ENCODE assay signal across 22 cellular contexts in genomic region chr18:59916746-59917145, GRCh38.
"Had no signal": no experiment of that assay in that cellular context is flagged by ENCODE, and none has a peak within 500 bp of the region (broad histone marks: within the 10 kb centered on the region; RNA-seq: fewer than 3 reads in every experiment).

No MANE protein-coding gene starts in this region.

- H3K4me3 Mint-ChIP-seq: activated CD4-positive, alpha-beta T cell treated with anti-CD3 and anti-CD28 coated beads for 36 hours; activated naive CD8-positive, alpha-beta T cell treated with anti-CD3 and anti-CD28 coated beads, Interleukin-2, amount 10 ng/mL, durations not matched to agents 7 days and 5 days; activated T-cell treated with anti-CD3 and anti-CD28 coated beads, Interleukin-2, amount 50 U/mL, for 24 hours; stimulated activated naive CD8-positive, alpha-beta T cell treated with anti-CD3 and anti-CD28 coated beads, Interleukin-15, amount 100 ng/mL, for 72 hours; WTC11 had no signal

- H3K36me3 Mint-ChIP-seq: activated naive CD8-positive, alpha-beta T cell treated with anti-CD3 and anti-CD28 coated beads, Interleukin-2, amount 10 ng/mL, durations not matched to agents 7 days and 5 days; WTC11 had no signal

- H3K9me3 Mint-ChIP-seq: activated T-cell treated with anti-CD3 and anti-CD28 coated beads, Interleukin-2, amount 50 U/mL, for 24 hours; effector memory CD8-positive, alpha-beta T cell; stimulated activated naive CD8-positive, alpha-beta T cell treated with anti-CD3 and anti-CD28 coated beads, Interleukin-15, amount 100 ng/mL, for 72 hours had no signal

- H3K27me3 ChIP-seq: body of pancreas, ovary, suprapubic skin, transverse colon, vagina had no signal

- H3K36me3 ChIP-seq: ovary, suprapubic skin, transverse colon, vagina had no signal

- H3K4me1 ChIP-seq: body of pancreas, psoas muscle had no signal

- H3K27ac ChIP-seq: body of pancreas, ovary, psoas muscle, suprapubic skin, transverse colon, vagina had no signal

- DNase-seq: activated CD4-positive, alpha-beta T cell treated with anti-CD3 and anti-CD28 coated beads for 36 hours; activated CD4-positive, alpha-beta T cell treated with anti-CD3 and anti-CD28 coated beads, Interleukin-2, amount 50 U/mL, for 48 hours; activated naive CD4-positive, alpha-beta T cell treated with Interleukin-2 at 50 U/mL for 16 hours; activated naive CD8-positive, alpha-beta T cell treated with anti-CD3 and anti-CD28 coated beads, Interleukin-2, amount 10 ng/mL, durations not matched to agents 7 days and 5 days; activated T-cell treated with anti-CD3 and anti-CD28 coated beads, Interleukin-2, amount 50 U/mL, for 24 hours; body of pancreas; effector memory CD8-positive, alpha-beta T cell; left cardiac atrium; mucosa of descending colon; naive B cell; ovary; psoas muscle; right cardiac atrium; stimulated activated CD4-positive, alpha-beta T cell treated with anti-CD3 and anti-CD28 coated beads, Interleukin-15, amount 100 ng/mL, for 24 hours; stimulated activated CD4-positive, alpha-beta T cell treated with anti-CD3 and anti-CD28 coated beads, Interleukin-2, amount 100 ng/mL, for 48 hours; stimulated activated naive CD8-positive, alpha-beta T cell treated with anti-CD3 and anti-CD28 coated beads, Interleukin-15, amount 100 ng/mL, for 72 hours; transverse colon had no signal

- ATAC-seq: activated CD4-positive, alpha-beta T cell treated with anti-CD3 and anti-CD28 coated beads for 36 hours; body of pancreas; effector memory CD8-positive, alpha-beta T cell; psoas muscle; stimulated activated naive CD8-positive, alpha-beta T cell treated with anti-CD3 and anti-CD28 coated beads, Interleukin-15, amount 100 ng/mL, for 72 hours had no signal

- H3K9me3 ChIP-seq: body of pancreas, mucosa of descending colon, ovary, psoas muscle, suprapubic skin, transverse colon, vagina had no signal

- H3K27ac Mint-ChIP-seq: activated CD4-positive, alpha-beta T cell treated with anti-CD3 and anti-CD28 coated beads for 36 hours; activated naive CD8-positive, alpha-beta T cell treated with anti-CD3 and anti-CD28 coated beads, Interleukin-2, amount 10 ng/mL, durations not matched to agents 7 days and 5 days; activated T-helper 2 cell treated with anti-CD3 and anti-CD28 coated beads, Interferon-gamma antibody, Interleukin-2, Interleukin-4, amounts not matched to agents 10 μg/mL and 5 μg/mL and 100 μg/mL, durations not matched to agents 14 hours and 24 hours and 36 hours; effector memory CD8-positive, alpha-beta T cell had no signal

- H3K4me3 ChIP-seq: body of pancreas, mucosa of descending colon, ovary, psoas muscle, skin epidermis, suprapubic skin, transverse colon, vagina had no signal
